ENCODE assay signal across 13 cellular contexts in genomic region chr2:84964406-84965191, GRCh38. TPM values are rescaled to one million over a fixed set of nuclear protein-coding genes. Genes with fewer than 3 reads are reported as not detected.
DNase-seq lines count a peak whose midpoint lies in the region; ATAC-seq and TF ChIP-seq lines count a peak whose summit lies in the region.
"Had no signal": no experiment of that assay in that cellular context is flagged by ENCODE, and none has a peak within 500 bp of the region (broad histone marks: within the 10 kb centered on the region; RNA-seq: fewer than 3 reads in every experiment).

No MANE protein-coding gene starts in this region.

- H3K4me1 Mint-ChIP-seq in activated T-cell treated with anti-CD3 and anti-CD28 coated beads, Interleukin-2, amount 50 U/mL, for 72 hours (ENCODE audit: low read depth), result peaks cover 33% of the 10 kb centered on the region

- H3K27ac ChIP-seq in body of pancreas (peak overlapping the region in 3 of 4 donors; percentile 59 to 64 (median 63)), rectal smooth muscle tissue (ENCODE audit: low read depth, low read length) (peak overlapping the region; percentile 17)
- H3K27ac ChIP-seq: testis had no signal

- H3K4me3 ChIP-seq in body of pancreas, result no peak overlapping the region
- no peak overlapping the region for H3K4me3 ChIP-seq in rectal smooth muscle tissue (ENCODE audit: low read length)
- H3K4me3 ChIP-seq: testis had no signal

- no peak for DNase-seq in activated T-cell treated with anti-CD3 and anti-CD28 coated beads, Interleukin-2, amount 50 U/mL, for 72 hours
- DNase-seq in activated T-cell treated with anti-CD3 and anti-CD28 coated beads, Interleukin-2, amount 50 U/mL, for 1 hour, result no peak
- DNase-seq in NOMO-1 treated with dmso at 0.1 percent for 144 hours (lab: John Stamatoyannopoulos, UW; ENCODE audit: unreplicated experiment) (peak; percentile 44), body of pancreas (no peak), iPS-NIHi7 (ENCODE audit: extremely low spot score) (no peak)
- no peak for DNase-seq in activated CD4-positive, CD25-positive, alpha-beta regulatory T cell (lab: John Stamatoyannopoulos, UW)
- DNase-seq: activated T-cell treated with anti-CD3 and anti-CD28 coated beads, Interleukin-2, amount 50 U/mL, for 48 hours; effector memory CD4-positive, alpha-beta T cell; NCI-H2171 treated with DMSO at 0.1 percent for 48 hours; testis had no signal

- no peak for TF ChIP-seq CTCF in body of pancreas (IDR thresholded peaks at IDR 0.05)

- no peaks in the 10 kb centered on the region for H3K27me3 ChIP-seq in body of pancreas
- H3K27me3 ChIP-seq in rectal smooth muscle tissue (ENCODE audit: control insufficient read depth, insufficient read depth, low read length), result no peaks in the 10 kb centered on the region
- H3K27me3 ChIP-seq: testis had no signal

- no peaks in the 10 kb centered on the region for H3K36me3 ChIP-seq in body of pancreas (replicated peaks in 1 of 2; ENCODE audit: insufficient read depth in 1 of 2, low read depth in 2 of 2)
- H3K36me3 ChIP-seq in rectal smooth muscle tissue (ENCODE audit: control insufficient read depth, insufficient read depth, low read length), result peaks cover 4% of the 10 kb centered on the region

- no peaks in the 10 kb centered on the region for H3K9me3 ChIP-seq in body of pancreas
- H3K9me3 ChIP-seq: testis had no signal

- H3K27ac Mint-ChIP-seq in activated T-cell treated with anti-CD3 and anti-CD28 coated beads, Interleukin-2, amount 50 U/mL, for 72 hours, result peak overlapping the region; percentile 90

- peaks cover 95% of the 10 kb centered on the region for H3K4me1 ChIP-seq in body of pancreas
- peaks cover 7% of the 10 kb centered on the region for H3K4me1 ChIP-seq in rectal smooth muscle tissue (ENCODE audit: control insufficient read depth, insufficient read depth, low read length)

- TF ChIP-seq POLR2A in body of pancreas (IDR thresholded peaks at IDR 0.05), result no peak

- H3K4me3 Mint-ChIP-seq in activated T-cell treated with anti-CD3 and anti-CD28 coated beads, Interleukin-2, amount 50 U/mL, for 72 hours, result peak overlapping the region in 1 of 2 donors; percentile 24

- H3K27me3 Mint-ChIP-seq in activated T-cell treated with anti-CD3 and anti-CD28 coated beads, Interleukin-2, amount 50 U/mL, for 72 hours (ENCODE audit: low read depth), result no peaks in the 10 kb centered on the region

- no peaks in the 10 kb centered on the region for H3K9me3 Mint-ChIP-seq in activated T-cell treated with anti-CD3 and anti-CD28 coated beads, Interleukin-2, amount 50 U/mL, for 72 hours

- H3K36me3 Mint-ChIP-seq in activated T-cell treated with anti-CD3 and anti-CD28 coated beads, Interleukin-2, amount 50 U/mL, for 72 hours (ENCODE audit: insufficient read depth in 2 of 2), result peaks cover 20 to 34% of the 10 kb centered on the region in 2 donors

- no peak overlapping the region for H3K9ac ChIP-seq in rectal smooth muscle tissue (ENCODE audit: low read length)

- intact Hi-C loops in body of pancreas (cut with DNase I), result no loop called here

- no peak for ATAC-seq in activated T-cell treated with anti-CD3 and anti-CD28 coated beads, Interleukin-2, amount 50 U/mL, for 72 hours (replicated peaks in 1 of 2)
- ATAC-seq in body of pancreas (no peak), HG03135 (IDR thresholded peaks at IDR 0.05; ENCODE audit: unreplicated experiment) (no peak)
- ATAC-seq: activated CD4-positive, CD25-positive, alpha-beta regulatory T cell treated with anti-CD3 and anti-CD28 coated beads, Interleukin-2, amount 50 U/mL, for 24 hours had no signal

- WGBS in body of pancreas, 2 donors, result 81 to 91% methylated on average over 9 of the region's 9 CpGs

RNA-seq across cellular contexts. Expression of gene KCMF1, which starts 6.4 kb away (rescaled TPM):
- total RNA-seq in activated T-cell treated with anti-CD3 and anti-CD28 coated beads, Interleukin-2, amount 50 U/mL, for 72 hours, result 100 to 1,000 TPM; 115 to 139 TPM
- total RNA-seq in body of pancreas, result 10 to 100 TPM in 1 of 2 donors, 1 to 10 TPM in 1; 7.9 to 30.4 TPM

RNA-seq across cellular contexts. Expression of gene TMSB10, which starts 59.1 kb away (rescaled TPM):
- 1,000 to 10,000 TPM in 1 of 2 donors, 100 to 1,000 TPM in 1; 884 to 1,078 TPM for total RNA-seq in activated T-cell treated with anti-CD3 and anti-CD28 coated beads, Interleukin-2, amount 50 U/mL, for 72 hours
- 100 to 1,000 TPM; 672 to 866 TPM for total RNA-seq in body of pancreas
